20 cellular contexts compared by ENCODE assay signal in genomic region chr3:58375209-58375608, GRCh38.
"Had no signal": no experiment of that assay in that cellular context is flagged by ENCODE, and none has a peak within 500 bp of the region (broad histone marks: within the 10 kb centered on the region; RNA-seq: fewer than 3 reads in every experiment).

No MANE protein-coding gene starts in this region.

- H3K27me3 ChIP-seq: hepatocyte, ovary, right lobe of liver, stomach, testis had no signal

- H3K4me2 ChIP-seq: hepatocyte had no signal

- H2AFZ ChIP-seq: hepatocyte had no signal

- H3K79me2 ChIP-seq: hepatocyte had no signal

- H3K27ac ChIP-seq: epithelial cell of prostate, hepatocyte, lower lobe of right lung, ovary, psoas muscle, right lobe of liver, stomach, testis had no signal

- H3K27ac Mint-ChIP-seq: activated CD4-positive, alpha-beta memory T cell treated with anti-CD3 and anti-CD28 coated beads for 36 hours; activated naive CD8-positive, alpha-beta T cell; activated T-helper 1 cell treated with anti-CD3 and anti-CD28 coated beads, Interleukin-12 subunit alpha, Interleukin-12 subunit beta, Interleukin-2, Interleukin-4 antibody, amounts not matched to agents 30 ng/mL and 10 ng/mL and 1 ng/mL, durations not matched to agents 14 hours and 24 hours and 36 hours; effector memory CD8-positive, alpha-beta T cell; type B pancreatic cell; WTC11 had no signal

- ATAC-seq: effector memory CD8-positive, alpha-beta T cell; lower lobe of right lung; psoas muscle; right lobe of liver; WTC11 had no signal

- H3K4me3 ChIP-seq: hepatocyte, lower lobe of right lung, ovary, psoas muscle, right lobe of liver, stomach, testis had no signal

- H3K27me3 Mint-ChIP-seq: activated CD4-positive, alpha-beta memory T cell treated with anti-CD3 and anti-CD28 coated beads for 36 hours; activated naive CD8-positive, alpha-beta T cell; effector memory CD8-positive, alpha-beta T cell; type B pancreatic cell had no signal

- H3K9me3 Mint-ChIP-seq: activated CD4-positive, alpha-beta memory T cell treated with anti-CD3 and anti-CD28 coated beads for 36 hours; activated T-helper 1 cell treated with anti-CD3 and anti-CD28 coated beads, Interleukin-12 subunit alpha, Interleukin-12 subunit beta, Interleukin-2, Interleukin-4 antibody, amounts not matched to agents 30 ng/mL and 10 ng/mL and 1 ng/mL, durations not matched to agents 14 hours and 24 hours and 36 hours; effector memory CD8-positive, alpha-beta T cell; type B pancreatic cell; WTC11 had no signal

- H3K36me3 Mint-ChIP-seq: type B pancreatic cell, WTC11 had no signal

- H3K4me3 Mint-ChIP-seq: activated CD4-positive, alpha-beta memory T cell treated with anti-CD3 and anti-CD28 coated beads for 36 hours; activated naive CD8-positive, alpha-beta T cell; activated T-helper 1 cell treated with anti-CD3 and anti-CD28 coated beads, Interleukin-12 subunit alpha, Interleukin-12 subunit beta, Interleukin-2, Interleukin-4 antibody, amounts not matched to agents 30 ng/mL and 10 ng/mL and 1 ng/mL, durations not matched to agents 14 hours and 24 hours and 36 hours; effector memory CD8-positive, alpha-beta T cell; type B pancreatic cell; WTC11 had no signal

- DNase-seq: activated CD4-positive, alpha-beta memory T cell treated with anti-CD3 and anti-CD28 coated beads for 36 hours; activated CD4-positive, alpha-beta T cell treated with anti-CD3 and anti-CD28 coated beads for 4 hours; activated T-cell treated with anti-CD3 and anti-CD28 coated beads for 4 hours; dermis blood vessel endothelial cell; effector memory CD8-positive, alpha-beta T cell; foreskin fibroblast; lower lobe of right lung; ovary; psoas muscle; right lobe of liver; small intestine; stimulated activated CD4-positive, alpha-beta T cell treated with anti-CD3 and anti-CD28 coated beads, Interleukin-4, amount 100 ng/mL, for 1 hour; stomach; testis had no signal

- H3K4me1 ChIP-seq: lower lobe of right lung, psoas muscle, stomach, testis had no signal
